Comparison of ENCODE assay signal across 8 cellular contexts in genomic region chr10:75236178-75236825, GRCh38. TPM values are rescaled to one million over a fixed set of nuclear protein-coding genes. Genes with fewer than 3 reads are reported as not detected.
DNase-seq lines count a peak whose midpoint lies in the region; TF ChIP-seq lines count a peak whose summit lies in the region.

No MANE protein-coding gene starts in this region.

- H3K4me3 ChIP-seq in SJSA1: peak overlapping the region; percentile 50

- H3K4me3 Mint-ChIP-seq in activated CD4-positive, alpha-beta T cell treated with anti-CD3 and anti-CD28 coated beads, Interleukin-2, amount 10 ng/mL, durations not matched to agents 24 days and 14 days: peak overlapping the region; percentile 87
- peak overlapping the region; percentile 43 for H3K4me3 Mint-ChIP-seq in glutamatergic neuron (ENCODE audit: unreplicated experiment)

- peaks cover 31% of the 10 kb centered on the region for H3K36me3 ChIP-seq in SJSA1

- peaks cover 21% of the 10 kb centered on the region for H3K36me3 Mint-ChIP-seq in activated CD4-positive, alpha-beta T cell treated with anti-CD3 and anti-CD28 coated beads, Interleukin-2, amount 10 ng/mL, durations not matched to agents 24 days and 14 days (ENCODE audit: low read depth)
- no peaks in the 10 kb centered on the region for H3K36me3 Mint-ChIP-seq in glutamatergic neuron (ENCODE audit: unreplicated experiment)

- intact Hi-C loops in activated CD4-positive, alpha-beta T cell treated with anti-CD3 and anti-CD28 coated beads, Interleukin-2, amount 10 ng/mL, durations not matched to agents 24 days and 14 days (cut with micrococcal nuclease): loop anchor here (1.0 kb wide), 1 partner anchor 48 kb away; no protein-coding TSS in a partner anchor

- peaks cover 18% of the 10 kb centered on the region for H3K4me1 ChIP-seq in SJSA1 (replicated peaks)

- no peaks in the 10 kb centered on the region; the same call in 1 of the 2 replicates for H3K9me3 ChIP-seq in SJSA1 (replicated peaks)

- no peaks in the 10 kb centered on the region for H3K9me3 Mint-ChIP-seq in activated CD4-positive, alpha-beta T cell treated with anti-CD3 and anti-CD28 coated beads, Interleukin-2, amount 10 ng/mL, durations not matched to agents 24 days and 14 days
- peaks cover 6% of the 10 kb centered on the region for H3K9me3 Mint-ChIP-seq in glutamatergic neuron (ENCODE audit: unreplicated experiment)

- peak; percentile 52 for TF ChIP-seq CTCF in glutamatergic neuron (IDR thresholded peaks at IDR 0.05; ENCODE audit: partially characterized antibody, unreplicated experiment)
- TF ChIP-seq CTCF in GM20000 (IDR thresholded peaks at IDR 0.05; ENCODE audit: extremely low read depth, missing control alignments): no peak

- peaks cover 11% of the 10 kb centered on the region for H3K4me1 Mint-ChIP-seq in activated CD4-positive, alpha-beta T cell treated with anti-CD3 and anti-CD28 coated beads, Interleukin-2, amount 10 ng/mL, durations not matched to agents 24 days and 14 days
- H3K4me1 Mint-ChIP-seq in glutamatergic neuron (ENCODE audit: low read depth, unreplicated experiment): peaks cover 7% of the 10 kb centered on the region

- no peaks in the 10 kb centered on the region for H3K27me3 ChIP-seq in SJSA1 (replicated peaks)

- DNase-seq in activated CD4-positive, alpha-beta T cell treated with anti-CD3 and anti-CD28 coated beads, Interleukin-2, amount 10 ng/mL, durations not matched to agents 24 days and 14 days: no peak
- DNase-seq in activated CD4-positive, alpha-beta T cell treated with anti-CD3 and anti-CD28 coated beads, Interleukin-2, amount 50 U/mL, for 4 hours: no peak
- DNase-seq in SJSA1 (ENCODE audit: low read depth in 1 of 2, low spot score in 2 of 2) (no peak), glutamatergic neuron (no peak), substantia nigra (lab: John Stamatoyannopoulos, UW) (no peak), kidney tubule cell (ENCODE audit: low spot score) (no peak), GM20000 (ENCODE audit: low spot score) (no peak), NCI-H226 (no peak)

- H3K27ac ChIP-seq in SJSA1 (no peak overlapping the region), substantia nigra (ENCODE audit: low read depth, low read length, poor library complexity, severe bottlenecking) (peak overlapping the region; percentile 58)

- H3K27ac Mint-ChIP-seq in activated CD4-positive, alpha-beta T cell treated with anti-CD3 and anti-CD28 coated beads, Interleukin-2, amount 10 ng/mL, durations not matched to agents 24 days and 14 days: peak overlapping the region; percentile 91
- H3K27ac Mint-ChIP-seq in glutamatergic neuron (ENCODE audit: unreplicated experiment): no peak overlapping the region

- no peaks in the 10 kb centered on the region for H3K27me3 Mint-ChIP-seq in activated CD4-positive, alpha-beta T cell treated with anti-CD3 and anti-CD28 coated beads, Interleukin-2, amount 10 ng/mL, durations not matched to agents 24 days and 14 days
- H3K27me3 Mint-ChIP-seq in glutamatergic neuron (ENCODE audit: unreplicated experiment): peaks cover 4% of the 10 kb centered on the region

RNA-seq across cellular contexts. Expression of gene COMTD1, which starts 0.5 kb away (rescaled TPM):
- 37.1 and 38.1 TPM in 2 replicates for total RNA-seq in activated CD4-positive, alpha-beta T cell treated with anti-CD3 and anti-CD28 coated beads, Interleukin-2, amount 10 ng/mL, durations not matched to agents 24 days and 14 days
- 8.8 and 19.7 TPM in 2 replicates for total RNA-seq in SJSA1 (2014; rRNA removed; shearing (Covaris generic))
- total RNA-seq in glutamatergic neuron (ENCODE audit: unreplicated experiment): 14.2 TPM

RNA-seq across cellular contexts. Expression of gene VDAC2, which starts 25.7 kb away (rescaled TPM):
- 245 and 249 TPM in 2 replicates for total RNA-seq in activated CD4-positive, alpha-beta T cell treated with anti-CD3 and anti-CD28 coated beads, Interleukin-2, amount 10 ng/mL, durations not matched to agents 24 days and 14 days
- total RNA-seq in SJSA1 (2014; rRNA removed; shearing (Covaris generic)): 223 and 224 TPM in 2 replicates
- 264 TPM for total RNA-seq in glutamatergic neuron (ENCODE audit: unreplicated experiment)
